1 cellular context compared by ENCODE assay signal in genomic region chr2:95015261-95015918, GRCh38.
TF ChIP-seq lines count a peak whose summit lies in the region.

No MANE protein-coding gene starts in this region.

TF ChIP-seq in SK-N-SH, 30 proteins besides CTCF, POLR2A, EP300 and RAD21 (continued from another document):
- no peak for TF ChIP-seq ZBTB33 (IDR thresholded peaks at IDR 0.05; ENCODE audit: borderline replicate concordance, low read depth)
